9 cellular contexts compared by ENCODE assay signal in genomic region chr2:100976634-100977391, GRCh38. TPM values are rescaled to one million over a fixed set of nuclear protein-coding genes. Genes with fewer than 3 reads are reported as not detected.
DNase-seq lines count a peak whose midpoint lies in the region; ATAC-seq lines count a peak whose summit lies in the region.
"Had no signal": no experiment of that assay in that cellular context is flagged by ENCODE, and none has a peak within 500 bp of the region (broad histone marks: within the 10 kb centered on the region; RNA-seq: fewer than 3 reads in every experiment).

No MANE protein-coding gene starts in this region.

- DNase-seq in DMS79 (lab: John Stamatoyannopoulos, UW) (peak; percentile 9), kidney tubule cell (ENCODE audit: low spot score) (peak; percentile 32), NCI-H446 (lab: John Stamatoyannopoulos, UW) (no peak), LoVo (ENCODE audit: low spot score) (no peak), left cardiac atrium (no peak)
- no peak for DNase-seq in stimulated activated CD4-positive, alpha-beta T cell treated with anti-CD3 and anti-CD28 coated beads, Interleukin-2, amount 100 ng/mL, for 48 hours

- ATAC-seq in GM19467 (IDR thresholded peaks at IDR 0.05; ENCODE audit: unreplicated experiment) = peak; percentile 67
- ATAC-seq in HG03521 (IDR thresholded peaks at IDR 0.05; ENCODE audit: unreplicated experiment) = peak; percentile 82
- ATAC-seq in left cardiac atrium = no peak
- ATAC-seq: gastroesophageal sphincter had no signal

- intact Hi-C loops in left cardiac atrium (cut with DNase I) = no loop called here

RNA-seq across cellular contexts. Expression of gene RPL31, which starts 25.3 kb away (rescaled TPM):
- total RNA-seq in left cardiac atrium = 100 to 1,000 TPM; 870 to 899 TPM

Comparison
In these comparisons a context has a peak if more than half of its experiments do, and no peak if none do; other contexts are left out.
1. DNase-seq: peak in DMS79 (single experiment) and kidney tubule cell (single experiment); none in NCI-H446 (0 of 2), LoVo (single experiment), left cardiac atrium (single experiment) and stimulated activated CD4-positive, alpha-beta T cell treated with anti-CD3 and anti-CD28 coated beads, Interleukin-2, amount 100 ng/mL, for 48 hours (0 of 2).
2. ATAC-seq: peak in GM19467 (single experiment) and HG03521 (single experiment); none in left cardiac atrium (0 of 2).